In genomic region chr3:127820871-127821853, GRCh38 we compare ENCODE assay signal across 8 cellular contexts. TPM values are rescaled to one million over a fixed set of nuclear protein-coding genes. Genes with fewer than 3 reads are reported as not detected.
A peak's percentile ranks its signal among the peaks of the same experiment; 100 is the strongest.
DNase-seq lines count a peak whose midpoint lies in the region; ATAC-seq and TF ChIP-seq lines count a peak whose summit lies in the region.

No MANE protein-coding gene starts in this region.

- H3K4me1 Mint-ChIP-seq in activated CD4-positive, alpha-beta T cell treated with anti-CD3 and anti-CD28 coated beads for 36 hours: peaks cover 3% of the 10 kb centered on the region

- H3K36me3 ChIP-seq in psoas muscle (ENCODE audit: insufficient read depth in 1 of 2, low read depth in 1 of 2): no peaks in the 10 kb centered on the region

- DNase-seq in activated CD4-positive, alpha-beta T cell treated with anti-CD3 and anti-CD28 coated beads for 36 hours: peak; percentile 15
- no peak for DNase-seq in activated CD4-positive, alpha-beta T cell treated with anti-CD3 and anti-CD28 coated beads, Interleukin-2, amount 50 U/mL, for 48 hours
- DNase-seq in NCI-H345 (lab: John Stamatoyannopoulos, UW) (peak; percentile 44), psoas muscle (peak; percentile 38 to 60)
- no peak for DNase-seq in activated naive CD4-positive, alpha-beta T cell (lab: John Stamatoyannopoulos, UW)

- H3K27me3 ChIP-seq in psoas muscle (ENCODE audit: insufficient read depth in 3 of 3, low read length in 2 of 3): no peaks in the 10 kb centered on the region

- peaks cover 46% of the 10 kb centered on the region for H3K4me1 ChIP-seq in psoas muscle

- ATAC-seq in activated CD4-positive, alpha-beta T cell treated with anti-CD3 and anti-CD28 coated beads for 36 hours: no peak
- ATAC-seq in esophagus mucosa (peak; percentile 2), psoas muscle (no peak), HG03565 (IDR thresholded peaks at IDR 0.05; ENCODE audit: unreplicated experiment) (no peak), HG03135 (IDR thresholded peaks at IDR 0.05; ENCODE audit: unreplicated experiment) (no peak)

- H3K9me3 ChIP-seq in psoas muscle: no peaks in the 10 kb centered on the region

- no peaks in the 10 kb centered on the region for H3K36me3 Mint-ChIP-seq in activated CD4-positive, alpha-beta T cell treated with anti-CD3 and anti-CD28 coated beads for 36 hours (ENCODE audit: low read depth)

- TF ChIP-seq CTCF in psoas muscle (IDR thresholded peaks at IDR 0.05): no peak

- no peak overlapping the region for H3K4me3 Mint-ChIP-seq in activated CD4-positive, alpha-beta T cell treated with anti-CD3 and anti-CD28 coated beads for 36 hours

- H3K9me3 Mint-ChIP-seq in activated CD4-positive, alpha-beta T cell treated with anti-CD3 and anti-CD28 coated beads for 36 hours (ENCODE audit: low read depth): no peaks in the 10 kb centered on the region

- intact Hi-C loops in activated CD4-positive, alpha-beta T cell treated with anti-CD3 and anti-CD28 coated beads for 36 hours (cut with DNase I, micrococcal nuclease): no loop called here
- intact Hi-C loops in psoas muscle (cut with DNase I): loop anchor here (5.0 kb wide), 5 partner anchors 34 to 149 kb away; partner anchors contain the start of genes ABTB1 (in 1 of the 2) and KBTBD12 (in 1 of the 2)

- CTCF ChIA-PET in activated CD4-positive, alpha-beta T cell treated with anti-CD3 and anti-CD28 coated beads for 36 hours (lab: Charles Lee): no interaction called here

- peaks cover 40% of the 10 kb centered on the region for H3K27me3 Mint-ChIP-seq in activated CD4-positive, alpha-beta T cell treated with anti-CD3 and anti-CD28 coated beads for 36 hours

- POLR2A ChIA-PET in activated CD4-positive, alpha-beta T cell treated with anti-CD3 and anti-CD28 coated beads for 36 hours (lab: Charles Lee): no interaction called here

- peak overlapping the region; percentile 93 for H3K27ac ChIP-seq in psoas muscle

- WGBS in psoas muscle, 3 donors: 47 to 56% (median 49%) methylated on average over 11 of the region's 11 CpGs

- peak overlapping the region; percentile 91 for H3K4me3 ChIP-seq in psoas muscle

- H3K27ac Mint-ChIP-seq in activated CD4-positive, alpha-beta T cell treated with anti-CD3 and anti-CD28 coated beads for 36 hours: no peak overlapping the region

RNA-seq across cellular contexts. Expression of gene MGLL, which starts 1.2 kb away (rescaled TPM):
- under 1 TPM; 0.49 to 0.50 TPM for total RNA-seq in activated CD4-positive, alpha-beta T cell treated with anti-CD3 and anti-CD28 coated beads for 36 hours
- total RNA-seq in esophagus mucosa (135 TPM), psoas muscle (10 to 100 TPM; 53.7 to 85.6 (median 63.2) TPM)
- polyA plus RNA-seq in psoas muscle: 10 to 100 TPM; 32.8 to 64.9 (median 47.5) TPM

Comparison
In these comparisons a context has a peak if more than half of its experiments do, and no peak if none do; other contexts are left out.
1. DNase-seq: peak in activated CD4-positive, alpha-beta T cell treated with anti-CD3 and anti-CD28 coated beads for 36 hours (single experiment), NCI-H345 (single experiment) and psoas muscle (2 of 2); none in activated CD4-positive, alpha-beta T cell treated with anti-CD3 and anti-CD28 coated beads, Interleukin-2, amount 50 U/mL, for 48 hours (0 of 2) and activated naive CD4-positive, alpha-beta T cell (0 of 4).
2. RNA of gene MGLL, which starts 1.2 kb away (total RNA-seq): 135 TPM in esophagus mucosa (single experiment) and 53.7 to 85.6 TPM in psoas muscle; 0.49 to 0.50 TPM in activated CD4-positive, alpha-beta T cell treated with anti-CD3 and anti-CD28 coated beads for 36 hours; every median in the first group is over 10 times any median in the second.
3. intact Hi-C loops: an anchor here in psoas muscle (5.0 kb wide); none called in activated CD4-positive, alpha-beta T cell treated with anti-CD3 and anti-CD28 coated beads for 36 hours.